Comparison of ENCODE assay signal across 2 cellular contexts in genomic region chr14:74673768-74674167, GRCh38.
TF ChIP-seq lines count a peak whose summit lies in the region.

No MANE protein-coding gene starts in this region.

TF ChIP-seq in SK-N-SH, 30 proteins besides CTCF, POLR2A, EP300 and RAD21 (continued from another document):
- 0 out of 2 replicates have a peak, but pooled peaks have one; percentile 15 for TF ChIP-seq NFIC (IDR thresholded peaks at IDR 0.05; ENCODE audit: borderline replicate concordance)
- peak; percentile 24; the same call in 1 of the 2 replicates for TF ChIP-seq PBX3 (IDR thresholded peaks at IDR 0.05)
- no peak for TF ChIP-seq ZBTB33 (IDR thresholded peaks at IDR 0.05; ENCODE audit: borderline replicate concordance, low read depth)

TF ChIP-seq in SK-N-SH treated with all-trans-retinoic acid at 6 μM for 48 hours, 23 proteins besides CTCF, POLR2A, EP300 and RAD21 (continued from another document):
- TF ChIP-seq TCF4 (CRISPR knock-in tag; IDR thresholded peaks at IDR 0.05; ENCODE audit: borderline replicate concordance) = peak; percentile 34; the same call in 1 of the 2 replicates
- TF ChIP-seq GLIS3 (CRISPR knock-in tag; IDR thresholded peaks at IDR 0.05) = no peak
- no peak for TF ChIP-seq POU6F1 (CRISPR knock-in tag; IDR thresholded peaks at IDR 0.05; ENCODE audit: borderline replicate concordance, low read depth)
- TF ChIP-seq ZFP3 (CRISPR knock-in tag; IDR thresholded peaks at IDR 0.05) = no peak
- peak; percentile 91 for TF ChIP-seq ISL1 (CRISPR knock-in tag; IDR thresholded peaks at IDR 0.05)
- no peak for TF ChIP-seq TSHZ2 (CRISPR knock-in tag; IDR thresholded peaks at IDR 0.05)
- no peak for TF ChIP-seq PATZ1 (CRISPR knock-in tag; IDR thresholded peaks at IDR 0.05; ENCODE audit: borderline replicate concordance)
- TF ChIP-seq RARB (CRISPR knock-in tag; IDR thresholded peaks at IDR 0.05) = no peak
- no peak for TF ChIP-seq ZNF8 (CRISPR knock-in tag; IDR thresholded peaks at IDR 0.05)
- TF ChIP-seq BACH2 (CRISPR knock-in tag; IDR thresholded peaks at IDR 0.05; ENCODE audit: borderline replicate concordance) = no peak
- TF ChIP-seq CSRNP3 (CRISPR knock-in tag; IDR thresholded peaks at IDR 0.05) = no peak
- no peak for TF ChIP-seq OSR1 (CRISPR knock-in tag; IDR thresholded peaks at IDR 0.05)
- no peak for TF ChIP-seq ESRRG (CRISPR knock-in tag; IDR thresholded peaks at IDR 0.05)
- peak; percentile 21; the same call in 1 of the 2 replicates for TF ChIP-seq CREB5 (CRISPR knock-in tag; IDR thresholded peaks at IDR 0.05; ENCODE audit: low read depth)
- no peak for TF ChIP-seq ZFP30 (CRISPR knock-in tag; IDR thresholded peaks at IDR 0.05)
- TF ChIP-seq ZNF70 (CRISPR knock-in tag; IDR thresholded peaks at IDR 0.05) = no peak
